In genomic region chrX:34112459-34112858, GRCh38 we compare ENCODE assay signal across 10 cellular contexts. TPM values are rescaled to one million over a fixed set of nuclear protein-coding genes. Genes with fewer than 3 reads are reported as not detected.
"Had no signal": no experiment of that assay in that cellular context is flagged by ENCODE, and none has a peak within 500 bp of the region (broad histone marks: within the 10 kb centered on the region; RNA-seq: fewer than 3 reads in every experiment).

No MANE protein-coding gene starts in this region.

- H3K27me3 Mint-ChIP-seq: IgD-negative memory B cell had no signal

- H3K4me1 Mint-ChIP-seq: IgD-negative memory B cell had no signal

- H3K4me3 ChIP-seq: K562 had no signal

- FAIRE-seq: HepG2, HTR-8/SVneo, K562 had no signal

- DNase-seq: IMR-90, KBM-7, KG1 had no signal

- H3K4me3 Mint-ChIP-seq: IgD-negative memory B cell had no signal

- H3K27ac Mint-ChIP-seq: IgD-negative memory B cell had no signal

- H3K27ac ChIP-seq: HL-60 had no signal

- H3K36me3 Mint-ChIP-seq: IgD-negative memory B cell had no signal

- ATAC-seq: HepG2, K562 had no signal

RNA-seq across cellular contexts. Expression of gene FAM47A, which starts 19.7 kb away (rescaled TPM):
- total RNA-seq: HepG2, HT-29, HT1080, IMR-90, K562 had no signal
- polyA plus RNA-seq: HepG2, IgD-negative memory B cell, IMR-90, K562 had no signal
